ENCODE assay signal across 24 cellular contexts in genomic region chr11:106311531-106312230, GRCh38.
A peak's percentile ranks its signal among the peaks of the same experiment; 100 is the strongest.
DNase-seq lines count a peak whose midpoint lies in the region; FAIRE-seq and TF ChIP-seq lines count a peak whose summit lies in the region.
"Had no signal": no experiment of that assay in that cellular context is flagged by ENCODE, and none has a peak within 500 bp of the region (broad histone marks: within the 10 kb centered on the region; RNA-seq: fewer than 3 reads in every experiment).

No MANE protein-coding gene starts in this region.

- H3K27me3 ChIP-seq in H1 (replicated peaks in 1 of 4; ENCODE audit: control insufficient read depth in 3 of 4, extremely low read depth in 1 of 4, insufficient read depth in 3 of 4, low read length in 3 of 4) (no peaks in the 10 kb centered on the region), trophoblast cell (ENCODE audit: insufficient read depth, low read length) (no peaks in the 10 kb centered on the region), neuronal stem cell (ENCODE audit: control insufficient read depth in 3 of 3, insufficient read depth in 3 of 3, low read depth in 1 of 3, low read length in 3 of 3) (no peaks in the 10 kb centered on the region)
- H3K27me3 ChIP-seq: BLaER1 treated with 17β-estradiol and CSF1 and Interleukin-3, amounts not matched to agents 10 nM and 100 nM; SJSA1 had no signal

- no peaks in the 10 kb centered on the region for H3K9me3 Mint-ChIP-seq in activated CD4-positive, alpha-beta T cell treated with anti-CD3 and anti-CD28 coated beads, Interleukin-2, amount 10 ng/mL, durations not matched to agents 24 days and 14 days
- H3K9me3 Mint-ChIP-seq: IgD-negative memory B cell had no signal

- H4K8ac ChIP-seq in H1 (ENCODE audit: extremely low read depth, insufficient read depth, low read length) (no peak overlapping the region), trophoblast cell (ENCODE audit: low read depth, low read length) (no peak overlapping the region), neuronal stem cell (ENCODE audit: low read depth, low read length) (no peak overlapping the region)

- no peak for TF ChIP-seq EP300 in H1 (IDR thresholded peaks at IDR 0.05; ENCODE audit: borderline replicate concordance in 1 of 2, low read depth in 2 of 2, low read length in 2 of 2)

- no peak overlapping the region for H3K27ac ChIP-seq in H1 (ENCODE audit: low read depth, low read length)
- no peak overlapping the region for H3K27ac ChIP-seq in trophoblast cell (ENCODE audit: low read depth, low read length)
- H3K27ac ChIP-seq in neuronal stem cell (replicated peaks; ENCODE audit: low read length): no peak overlapping the region
- H3K27ac ChIP-seq: BLaER1 treated with 17β-estradiol and CSF1 and Interleukin-3, amounts not matched to agents 10 nM and 100 nM; SJSA1 had no signal

- H3K4me2 ChIP-seq in H1 (ENCODE audit: insufficient read depth in 1 of 2, low read depth in 2 of 2, low read length in 2 of 2) (no peak overlapping the region), trophoblast cell (ENCODE audit: low read length) (no peak overlapping the region), neuronal stem cell (ENCODE audit: insufficient read depth, low read length, poor library complexity, severe bottlenecking) (no peak overlapping the region)
- H3K4me2 ChIP-seq: BLaER1 treated with 17β-estradiol and CSF1 and Interleukin-3, amounts not matched to agents 10 nM and 100 nM; GM23338 had no signal

- no peak overlapping the region for H3K9ac ChIP-seq in H1 (replicated peaks in 1 of 4; ENCODE audit: extremely low read depth in 1 of 4, low read depth in 3 of 4, low read length in 3 of 4)
- H3K9ac ChIP-seq in trophoblast cell (ENCODE audit: low read length): no peak overlapping the region
- no peak overlapping the region for H3K9ac ChIP-seq in neuronal stem cell (ENCODE audit: low read depth, low read length, poor library complexity)
- H3K9ac ChIP-seq: BLaER1 treated with 17β-estradiol and CSF1 and Interleukin-3, amounts not matched to agents 10 nM and 100 nM had no signal

- no peak overlapping the region for H2BK5ac ChIP-seq in H1 (ENCODE audit: low read depth, low read length)
- no peak overlapping the region for H2BK5ac ChIP-seq in trophoblast cell (ENCODE audit: low read depth, low read length, poor library complexity)
- no peak overlapping the region for H2BK5ac ChIP-seq in neuronal stem cell (ENCODE audit: low read length)

- peak; percentile 6 for DNase-seq in activated CD4-positive, alpha-beta T cell treated with anti-CD3 and anti-CD28 coated beads, Interleukin-2, amount 10 ng/mL, durations not matched to agents 24 days and 14 days
- DNase-seq in activated CD4-positive, alpha-beta T cell treated with anti-CD3 and anti-CD28 coated beads, Interleukin-2, amount 50 U/mL, for 4 hours: no peak
- DNase-seq in GM04503 (ENCODE audit: low read depth): peak; percentile 47
- DNase-seq in H1 (ENCODE audit: low read depth in 1 of 2, low spot score in 2 of 2): no peak
- peak; percentile 53 to 86 for DNase-seq in trophoblast cell
- no peak for DNase-seq in cardiac septum (ENCODE audit: low spot score)
- DNase-seq in GM19239 (ENCODE audit: insufficient read length, low spot score): no peak
- DNase-seq in neuronal stem cell (ENCODE audit: low spot score): no peak
- DNase-seq: 8988T; Caco-2; CD4-positive, alpha-beta memory T cell; DMS 273 treated with DMSO at 0.1 percent for 48 hours; DMS79 treated with DMSO at 0.1 percent for 48 hours; HCEC 1CT; NCI-H1105 treated with DMSO at 0.1 percent for 48 hours; NCI-H2029 treated with DMSO at 0.1 percent for 48 hours; NCI-H226; NCI-H524 treated with DMSO at 0.1 percent for 48 hours; T-helper 1 cell had no signal

- TF ChIP-seq CTCF in H1 (IDR thresholded peaks at IDR 0.05; ENCODE audit: control extremely low read depth in 1 of 3, insufficient read depth in 1 of 3, low read depth in 1 of 3, low read length in 3 of 3): no peak

- POLR2A ChIA-PET in H1 (lab: Charles Lee; ENCODE audit: partially characterized antibody): no interaction called here

- H4K20me1 ChIP-seq in H1 (replicated peaks in 1 of 2; ENCODE audit: control insufficient read depth in 1 of 2, insufficient read depth in 2 of 2, low read length in 2 of 2): no peaks in the 10 kb centered on the region
- H4K20me1 ChIP-seq: BLaER1 treated with 17β-estradiol and CSF1 and Interleukin-3, amounts not matched to agents 10 nM and 100 nM had no signal

- no peaks in the 10 kb centered on the region; the same call in 1 of the 2 replicates for H3K23me2 ChIP-seq in H1 (ENCODE audit: low read depth, low read length)

- H3K36me3 ChIP-seq in H1 (ENCODE audit: control insufficient read depth in 2 of 4, insufficient read depth in 4 of 4, low read length in 3 of 4): no peaks in the 10 kb centered on the region
- H3K36me3 ChIP-seq in trophoblast cell (ENCODE audit: control insufficient read depth in 1 of 2, insufficient read depth in 2 of 2, low read length in 2 of 2): no peaks in the 10 kb centered on the region
- no peaks in the 10 kb centered on the region for H3K36me3 ChIP-seq in neuronal stem cell (replicated peaks in 1 of 2; ENCODE audit: control insufficient read depth in 2 of 2, insufficient read depth in 2 of 2, low read length in 2 of 2)
- H3K36me3 ChIP-seq: BLaER1 treated with 17β-estradiol and CSF1 and Interleukin-3, amounts not matched to agents 10 nM and 100 nM; SJSA1 had no signal

- H3K18ac ChIP-seq in H1 (ENCODE audit: extremely low read depth, low read length): no peak overlapping the region
- H3K18ac ChIP-seq in trophoblast cell (ENCODE audit: low read length): no peak overlapping the region
- no peak overlapping the region for H3K18ac ChIP-seq in neuronal stem cell (ENCODE audit: low read length)

- no peak overlapping the region for H3K23ac ChIP-seq in H1 (ENCODE audit: insufficient read length)
- no peak overlapping the region for H3K23ac ChIP-seq in trophoblast cell (ENCODE audit: low read length)
- H3K23ac ChIP-seq in neuronal stem cell (ENCODE audit: low read depth, low read length, poor library complexity): no peak overlapping the region

- CTCF ChIA-PET in H1 (lab: Charles Lee; ENCODE audit: partially characterized antibody): no interaction called here

- H2BK12ac ChIP-seq in H1 (ENCODE audit: low read depth, low read length) (no peak overlapping the region), trophoblast cell (ENCODE audit: low read length) (no peak overlapping the region), neuronal stem cell (ENCODE audit: low read length) (no peak overlapping the region)

- H4K91ac ChIP-seq in H1 (replicated peaks; ENCODE audit: insufficient read length, low read length) (no peak overlapping the region), trophoblast cell (ENCODE audit: low read depth, low read length) (no peak overlapping the region), neuronal stem cell (ENCODE audit: low read depth, low read length, poor library complexity) (no peak overlapping the region)

- H3K4me3 Mint-ChIP-seq in activated CD4-positive, alpha-beta T cell treated with anti-CD3 and anti-CD28 coated beads, Interleukin-2, amount 10 ng/mL, durations not matched to agents 24 days and 14 days: no peak overlapping the region
- H3K4me3 Mint-ChIP-seq: CD4-positive, alpha-beta memory T cell; GM23338; IgD-negative memory B cell had no signal

- no peaks in the 10 kb centered on the region for H3K36me3 Mint-ChIP-seq in activated CD4-positive, alpha-beta T cell treated with anti-CD3 and anti-CD28 coated beads, Interleukin-2, amount 10 ng/mL, durations not matched to agents 24 days and 14 days (ENCODE audit: low read depth)
- H3K36me3 Mint-ChIP-seq: CD4-positive, alpha-beta memory T cell; IgD-negative memory B cell had no signal

- no peak overlapping the region for H3K56ac ChIP-seq in H1 (replicated peaks; ENCODE audit: insufficient read length, low read depth, low read length)

- H3K4me3 ChIP-seq in H1 (ENCODE audit: extremely low read depth in 1 of 4, insufficient read depth in 2 of 4, low read depth in 3 of 4, low read length in 4 of 4) (no peak overlapping the region), trophoblast cell (ENCODE audit: low read depth, low read length) (no peak overlapping the region), neuronal stem cell (ENCODE audit: low read length in 2 of 2) (no peak overlapping the region)
- H3K4me3 ChIP-seq: BLaER1 treated with 17β-estradiol and CSF1 and Interleukin-3, amounts not matched to agents 10 nM and 100 nM; GM23338; SJSA1 had no signal

- no peaks in the 10 kb centered on the region for H3K27me3 Mint-ChIP-seq in activated CD4-positive, alpha-beta T cell treated with anti-CD3 and anti-CD28 coated beads, Interleukin-2, amount 10 ng/mL, durations not matched to agents 24 days and 14 days
- H3K27me3 Mint-ChIP-seq: CD4-positive, alpha-beta memory T cell; IgD-negative memory B cell had no signal

- H3K4ac ChIP-seq in H1 (replicated peaks; ENCODE audit: insufficient read length, low read depth, low read length) (no peak overlapping the region), trophoblast cell (ENCODE audit: low read depth, low read length) (no peak overlapping the region), neuronal stem cell (ENCODE audit: low read length) (no peak overlapping the region)

- no peak for FAIRE-seq in H1 (lab: Jason Lieb, UNC)
- no peak for FAIRE-seq in GM19239 (lab: Jason Lieb, UNC)
- FAIRE-seq: HTR-8/SVneo had no signal

- H3K79me2 ChIP-seq in H1 (ENCODE audit: control insufficient read depth in 1 of 2, insufficient read depth in 2 of 2, low read length in 2 of 2): no peaks in the 10 kb centered on the region
- no peaks in the 10 kb centered on the region for H3K79me2 ChIP-seq in trophoblast cell (ENCODE audit: control insufficient read depth, insufficient read depth, low read length, poor library complexity)

- TF ChIP-seq RAD21 in H1 (IDR thresholded peaks at IDR 0.05 in 1 of 2, conservative IDR thresholded peaks at IDR 0.05 in 1 of 2; ENCODE audit: low read depth in 2 of 2, low read length in 2 of 2): no peak

- no peak overlapping the region for H4K12ac ChIP-seq in trophoblast cell (ENCODE audit: low read depth, low read length)

- H3K27ac Mint-ChIP-seq in activated CD4-positive, alpha-beta T cell treated with anti-CD3 and anti-CD28 coated beads, Interleukin-2, amount 10 ng/mL, durations not matched to agents 24 days and 14 days: no peak overlapping the region
- H3K27ac Mint-ChIP-seq: CD4-positive, alpha-beta memory T cell; GM23338; IgD-negative memory B cell had no signal

- H2AFZ ChIP-seq in H1 (ENCODE audit: low read length): no peak overlapping the region
- no peak overlapping the region for H2AFZ ChIP-seq in trophoblast cell (ENCODE audit: insufficient read depth, low read length, poor library complexity)
- no peak overlapping the region for H2AFZ ChIP-seq in neuronal stem cell (ENCODE audit: low read length)
- H2AFZ ChIP-seq: GM23338 had no signal

- intact Hi-C loops in activated CD4-positive, alpha-beta T cell treated with anti-CD3 and anti-CD28 coated beads, Interleukin-2, amount 10 ng/mL, durations not matched to agents 24 days and 14 days (cut with micrococcal nuclease): no loop called here
- intact Hi-C loops in cardiac septum (cut with DNase I): no loop called here

- no peaks in the 10 kb centered on the region for H3K79me1 ChIP-seq in H1 (ENCODE audit: low read depth, low read length)
- H3K79me1 ChIP-seq in trophoblast cell (ENCODE audit: low read length): no peaks in the 10 kb centered on the region
- H3K79me1 ChIP-seq in neuronal stem cell (ENCODE audit: low read depth, low read length): no peaks in the 10 kb centered on the region

- H3K4me1 Mint-ChIP-seq in activated CD4-positive, alpha-beta T cell treated with anti-CD3 and anti-CD28 coated beads, Interleukin-2, amount 10 ng/mL, durations not matched to agents 24 days and 14 days: no peaks in the 10 kb centered on the region
- H3K4me1 Mint-ChIP-seq: CD4-positive, alpha-beta memory T cell; GM23338; IgD-negative memory B cell had no signal

- H2BK20ac ChIP-seq in H1 (ENCODE audit: low read length): no peak overlapping the region

- H2BK120ac ChIP-seq in H1 (replicated peaks; ENCODE audit: low read depth, low read length) (no peak overlapping the region), trophoblast cell (ENCODE audit: insufficient read depth, low read length, poor library complexity) (no peak overlapping the region), neuronal stem cell (ENCODE audit: low read depth, low read length) (no peak overlapping the region)

- peak overlapping the region; percentile 42 for H3K14ac ChIP-seq in H1 (ENCODE audit: insufficient read length)
- no peak overlapping the region for H3K14ac ChIP-seq in trophoblast cell (ENCODE audit: low read length)
- no peak overlapping the region for H3K14ac ChIP-seq in neuronal stem cell (ENCODE audit: low read length)

- 97% methylated on average over 3 of the region's 3 CpGs; no CpG with 5 or more reads in 1 of the 2 experiments for WGBS in H1 (ENCODE audit: extremely low coverage in 1 of 2, insufficient coverage in 1 of 2, insufficient read length in 1 of 2, insufficient replicate concordance in 2 of 2, low coverage in 1 of 2, low lambda C conversion rate in 2 of 2, missing lambda C conversion rate in 1 of 2), 2 experiments
- no CpG with 5 or more reads among the region's 3 CpGs for WGBS in trophoblast cell (ENCODE audit: extremely low coverage, insufficient coverage, insufficient read length)
- WGBS in neuronal stem cell (ENCODE audit: extremely low coverage in 2 of 2, insufficient read length in 2 of 2, insufficient replicate concordance in 1 of 2), 2 donors: no CpG with 5 or more reads among the region's 3 CpGs

- H3K9me3 ChIP-seq in H1 (ENCODE audit: insufficient read depth in 2 of 2, low read depth in 1 of 2, low read length in 1 of 2): no peaks in the 10 kb centered on the region
- H3K9me3 ChIP-seq in trophoblast cell (ENCODE audit: insufficient read depth, low read depth, low read length): no peaks in the 10 kb centered on the region
- H3K9me3 ChIP-seq in neuronal stem cell (replicated peaks in 1 of 2; ENCODE audit: control insufficient read depth in 2 of 2, insufficient read depth in 1 of 2, low read depth in 1 of 2, low read length in 2 of 2): no peaks in the 10 kb centered on the region
- H3K9me3 ChIP-seq: BLaER1 treated with 17β-estradiol and CSF1 and Interleukin-3, amounts not matched to agents 10 nM and 100 nM; SJSA1 had no signal

- H3K4me1 ChIP-seq in H1 (replicated peaks in 1 of 4; ENCODE audit: control insufficient read depth in 3 of 4, insufficient read depth in 4 of 4, low read length in 3 of 4) (no peaks in the 10 kb centered on the region), trophoblast cell (ENCODE audit: control insufficient read depth in 1 of 2, insufficient read depth in 2 of 2, low read length in 2 of 2) (no peaks in the 10 kb centered on the region), neuronal stem cell (ENCODE audit: control insufficient read depth in 2 of 2, insufficient read depth in 1 of 2, low read depth in 1 of 2, low read length in 2 of 2) (peaks cover 0 to 5% of the 10 kb centered on the region in 2 donors)
- H3K4me1 ChIP-seq: Caco-2, SJSA1 had no signal

- H2BK15ac ChIP-seq in H1 (ENCODE audit: low read length) (no peak overlapping the region), neuronal stem cell (ENCODE audit: low read length) (no peak overlapping the region)

- no peak for TF ChIP-seq POLR2A in H1 (IDR thresholded peaks at IDR 0.05; ENCODE audit: control extremely low read depth in 1 of 2, low read depth in 2 of 2, low read length in 2 of 2)

- no peak overlapping the region for H4K5ac ChIP-seq in H1 (ENCODE audit: insufficient read length, low read depth, low read length)

- H2AK5ac ChIP-seq in H1 (ENCODE audit: low read depth, low read length) (no peak overlapping the region), trophoblast cell (ENCODE audit: low read length) (no peak overlapping the region), neuronal stem cell (ENCODE audit: low read depth, low read length) (no peak overlapping the region)

Comparison
In these comparisons a context has a peak if more than half of its experiments do, and no peak if none do; other contexts are left out.
1. DNase-seq: peak in activated CD4-positive, alpha-beta T cell treated with anti-CD3 and anti-CD28 coated beads, Interleukin-2, amount 10 ng/mL, durations not matched to agents 24 days and 14 days (single experiment), GM04503 (single experiment) and trophoblast cell (2 of 2); none in activated CD4-positive, alpha-beta T cell treated with anti-CD3 and anti-CD28 coated beads, Interleukin-2, amount 50 U/mL, for 4 hours (0 of 2), H1 (0 of 2), cardiac septum (single experiment), GM19239 (single experiment) and neuronal stem cell (single experiment).